ENCODE assay signal across 18 cellular contexts in the genomic region with DNA sequence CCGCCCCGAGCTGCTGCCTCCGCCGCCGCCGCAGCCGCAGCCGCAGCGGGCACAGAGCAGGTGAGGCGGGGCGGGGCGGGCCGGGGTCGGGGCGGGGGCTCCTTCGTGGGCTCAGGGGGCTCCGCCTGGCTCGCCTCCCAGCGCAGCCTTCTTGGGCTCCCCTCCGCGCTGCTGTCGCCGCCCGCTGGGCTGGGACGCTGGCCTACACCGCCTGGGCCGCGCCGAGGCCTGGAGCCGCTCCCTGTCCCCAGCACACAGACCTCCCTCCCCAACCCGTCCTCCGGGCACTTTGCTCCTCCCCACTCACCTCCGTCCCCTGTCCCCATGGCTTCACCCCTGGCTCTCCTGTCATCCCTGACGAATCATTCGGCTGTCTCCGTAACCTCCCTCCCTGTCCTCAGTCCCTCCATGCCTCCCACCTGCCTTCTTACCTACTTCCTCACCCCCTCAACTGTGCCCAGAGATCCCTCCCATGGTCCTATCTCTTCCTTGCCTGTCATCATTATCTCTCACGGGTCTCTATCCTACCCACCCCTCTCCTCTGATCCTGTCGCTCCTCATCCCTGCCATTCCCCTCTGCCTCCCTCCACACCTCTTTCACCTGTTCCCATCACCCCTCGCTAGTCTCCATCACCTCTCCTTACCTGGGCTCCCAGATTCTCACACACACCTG. TPM values are rescaled to one million over a fixed set of nuclear protein-coding genes. Genes with fewer than 3 reads are reported as not detected.
DNase-seq lines count a peak whose midpoint lies in the region; ATAC-seq, FAIRE-seq and TF ChIP-seq lines count a peak whose summit lies in the region.
"Had no signal": no experiment of that assay in that cellular context is flagged by ENCODE, and none has a peak within 500 bp of the region (broad histone marks: within the 10 kb centered on the region; RNA-seq: fewer than 3 reads in every experiment).

No MANE protein-coding gene starts in this region.

- intact Hi-C loops in HepG2 (cut with micrococcal nuclease; ENCODE audit: unreplicated experiment) = no loop called here
- intact Hi-C loops in right lobe of liver (cut with DNase I) = no loop called here
- intact Hi-C loops in GM12878 (cut with micrococcal nuclease; ENCODE audit: unreplicated experiment) = no loop called here
- intact Hi-C loops in uterus (cut with DNase I; ENCODE audit: low total_unique reads) = no loop called here
- intact Hi-C loops in PC-9 (cut with micrococcal nuclease; ENCODE audit: unreplicated experiment) = no loop called here

- DNase-seq in HepG2 (ENCODE audit: low spot score) = no peak
- no peak for DNase-seq in right lobe of liver
- no peak for DNase-seq in GM12878 (ENCODE audit: low read depth, low spot score)
- no peak for DNase-seq in globus pallidus (ENCODE audit: low spot score)
- DNase-seq in uterus = no peak
- DNase-seq in PC-9 = no peak
- DNase-seq: activated effector memory CD4-positive, alpha-beta T cell treated with Interleukin-2 at 50 U/mL for 16 hours; EL; gastrocnemius medialis; GOT3; left ventricle myocardium inferior; NCI-H187; NCI-H446 treated with DMSO at 0.1 percent for 48 hours; SHP77 treated with DMSO at 0.1 percent for 48 hours had no signal

- H3K27me3 ChIP-seq in HepG2 (ENCODE audit: control insufficient read depth in 1 of 2, insufficient read depth in 2 of 2, low read length in 2 of 2) (peaks cover 9 to 68% of the 10 kb centered on the region in 2 experiments), right lobe of liver (no peaks in the 10 kb centered on the region), GM12878 (replicated peaks in 1 of 2; ENCODE audit: control insufficient read depth in 2 of 2, insufficient read depth in 2 of 2, low read length in 1 of 2) (peaks cover 8 to 9% of the 10 kb centered on the region in 2 experiments), uterus (peaks cover 8 to 12% of the 10 kb centered on the region in 2 donors), PC-9 (ENCODE audit: insufficient read depth, low read depth) (peaks cover 50% of the 10 kb centered on the region)

- H4K20me1 ChIP-seq in HepG2 (ENCODE audit: insufficient read depth, low read length) (no peaks in the 10 kb centered on the region), GM12878 (ENCODE audit: control insufficient read depth, insufficient read depth) (no peaks in the 10 kb centered on the region), PC-9 (ENCODE audit: insufficient read depth) (no peaks in the 10 kb centered on the region)

- peak overlapping the region; percentile 32; the same call in 1 of the 2 replicates for H3K4me2 ChIP-seq in HepG2 (ENCODE audit: low read depth, low read length)
- no peak overlapping the region for H3K4me2 ChIP-seq in GM12878 (ENCODE audit: control insufficient read depth, insufficient read depth)
- H3K4me2 ChIP-seq in PC-9 = no peak overlapping the region

- no peak overlapping the region for H3K9ac ChIP-seq in HepG2 (ENCODE audit: insufficient read depth, low read depth, low read length)
- H3K9ac ChIP-seq in GM12878 (ENCODE audit: control insufficient read depth, insufficient read depth, low read length) = no peak overlapping the region

- H3K4me1 ChIP-seq in HepG2 (ENCODE audit: insufficient read depth, low read length) (peaks cover 21% of the 10 kb centered on the region), right lobe of liver (peaks cover 0 to 9% (median 0%) of the 10 kb centered on the region in 4 donors), GM12878 (ENCODE audit: control insufficient read depth, insufficient read depth, low read length) (peaks cover 23% of the 10 kb centered on the region), uterus (peaks cover 0 to 3% of the 10 kb centered on the region in 2 donors), PC-9 (replicated peaks; ENCODE audit: insufficient read depth) (no peaks in the 10 kb centered on the region)

- in situ Hi-C loops in HepG2 (cut with HindIII; ENCODE audit: extremely low pct_ligation_motif_present, low pct_unique_long_range_greater_than_20kb) (no loop called here), GM12878 (cut with MboI) (no loop called here)

- no TSS peak for BruUV-seq in HepG2 (replicated peaks; lab: Mats Ljungman, UMichigan)
- BruUV-seq in GM12878 (replicated peaks; lab: Mats Ljungman, UMichigan) = no TSS peak
- BruUV-seq in PC-9 (replicated peaks; lab: Mats Ljungman, UMichigan) = no TSS peak

- no peaks in the 10 kb centered on the region for H3K79me2 ChIP-seq in HepG2 (ENCODE audit: insufficient read depth, low read length)
- H3K79me2 ChIP-seq in GM12878 (ENCODE audit: control insufficient read depth, insufficient read depth, low read length) = no peaks in the 10 kb centered on the region
- H3K79me2 ChIP-seq in PC-9 (ENCODE audit: low read depth) = no peaks in the 10 kb centered on the region

- H3K36me3 ChIP-seq in HepG2 (replicated peaks in 1 of 2; ENCODE audit: control insufficient read depth in 1 of 2, insufficient read depth in 2 of 2, low read length in 2 of 2) (no peaks in the 10 kb centered on the region), right lobe of liver (no peaks in the 10 kb centered on the region), GM12878 (ENCODE audit: control insufficient read depth in 2 of 2, insufficient read depth in 2 of 2, low read length in 1 of 2) (no peaks in the 10 kb centered on the region), uterus (no peaks in the 10 kb centered on the region), PC-9 (ENCODE audit: low read depth) (no peaks in the 10 kb centered on the region)
- H3K36me3 ChIP-seq: gastrocnemius medialis, left ventricle myocardium inferior had no signal

- TF ChIP-seq RAD21 in HepG2 (CRISPR knock-in tag; IDR thresholded peaks at IDR 0.05) = no peak
- TF ChIP-seq RAD21 in GM12878 (IDR thresholded peaks at IDR 0.05; ENCODE audit: insufficient read depth, low read depth, low read length) = no peak

- RAD21 ChIA-PET in GM12878 (lab: Charles Lee; ENCODE audit: unreplicated experiment) = no interaction called here

- no peaks in the 10 kb centered on the region for H3F3A ChIP-seq in PC-9 (ENCODE audit: insufficient read depth, low read depth)

- POLR2A ChIA-PET in HepG2 (lab: Yijun Ruan, JAX) = no interaction called here
- POLR2A ChIA-PET in GM12878 (lab: Charles Lee) = no interaction called here
- POLR2A ChIA-PET in PC-9 (lab: Charles Lee; ENCODE audit: unreplicated experiment) = no interaction called here

- H3K4me3 ChIP-seq in HepG2 (replicated peaks in 1 of 3; ENCODE audit: insufficient read depth in 1 of 3, low read depth in 2 of 3, low read length in 3 of 3) (peak overlapping the region in 1 of 3 experiments; percentile 20; a peak in 1 of 6 replicates), right lobe of liver (no peak overlapping the region), GM12878 (no peak overlapping the region), iPS-18c (ENCODE audit: insufficient read depth, low read depth, low read length) (peak overlapping the region; percentile 38; the same call in 1 of the 2 replicates), uterus (no peak overlapping the region), PC-9 (no peak overlapping the region)
- H3K4me3 ChIP-seq: gastrocnemius medialis, left ventricle myocardium inferior had no signal

- no peak for FAIRE-seq in HepG2 (lab: Jason Lieb, UNC)
- no peak for FAIRE-seq in GM12878 (lab: Jason Lieb, UNC)

- ATAC-seq in HepG2 = no peak
- no peak for ATAC-seq in right lobe of liver
- ATAC-seq in GM12878 = no peak
- ATAC-seq: gastrocnemius medialis had no signal

- TF ChIP-seq POLR2A in HepG2 (IDR thresholded peaks at IDR 0.05; ENCODE audit: insufficient read depth in 1 of 2, low read depth in 2 of 2, low read length in 2 of 2) (no peak), right lobe of liver (IDR thresholded peaks at IDR 0.05) (no peak), GM12878 (IDR thresholded peaks at IDR 0.05; ENCODE audit: low read depth, low read length) (no peak), uterus (IDR thresholded peaks at IDR 0.05) (no peak)

- no peaks in the 10 kb centered on the region for H3K9me3 ChIP-seq in HepG2 (ENCODE audit: low read length)
- no peaks in the 10 kb centered on the region for H3K9me3 ChIP-seq in right lobe of liver
- H3K9me3 ChIP-seq in GM12878 (replicated peaks; ENCODE audit: control insufficient read depth, insufficient read depth, low read length) = peaks cover 2% of the 10 kb centered on the region; the same call in 2 of the 3 replicates
- no peaks in the 10 kb centered on the region for H3K9me3 ChIP-seq in iPS-18c (ENCODE audit: control insufficient read depth, insufficient read depth, low read length)
- H3K9me3 ChIP-seq in uterus = no peaks in the 10 kb centered on the region
- peaks cover 3% of the 10 kb centered on the region; the same call in 1 of the 2 replicates for H3K9me3 ChIP-seq in PC-9 (ENCODE audit: insufficient read depth, low read depth)

- no peaks in the 10 kb centered on the region for H3K9me2 ChIP-seq in PC-9 (ENCODE audit: insufficient read depth)

- WGBS in HepG2 (ENCODE audit: low lambda C conversion rate) = 27% methylated on average over 9 of the region's 39 CpGs
- 44% methylated on average over 9 of the region's 39 CpGs for WGBS in right lobe of liver (ENCODE audit: insufficient coverage, low coverage, low lambda C conversion rate, missing lambda C conversion rate)
- 65% methylated on average over 7 of the region's 39 CpGs for WGBS in GM12878 (ENCODE audit: insufficient coverage, insufficient replicate concordance, low lambda C conversion rate, missing lambda C conversion rate)

- H2AFZ ChIP-seq in HepG2 (ENCODE audit: low read length) = no peak overlapping the region
- H2AFZ ChIP-seq in GM12878 (ENCODE audit: control insufficient read depth, low read depth, low read length) = no peak overlapping the region
- no peak overlapping the region for H2AFZ ChIP-seq in PC-9

- no peak overlapping the region for H3K27ac ChIP-seq in HepG2 (ENCODE audit: extremely low read length, insufficient read depth, low read length)
- H3K27ac ChIP-seq in right lobe of liver = no peak overlapping the region
- H3K27ac ChIP-seq in GM12878 (ENCODE audit: control insufficient read depth, insufficient read depth) = no peak overlapping the region
- H3K27ac ChIP-seq in uterus = no peak overlapping the region
- no peak overlapping the region for H3K27ac ChIP-seq in PC-9
- H3K27ac ChIP-seq: gastrocnemius medialis, left ventricle myocardium inferior had no signal

- TF ChIP-seq CTCF in HepG2 (CRISPR knock-in tag; IDR thresholded peaks at IDR 0.05) (no peak), right lobe of liver (IDR thresholded peaks at IDR 0.05) (no peak), GM12878 (IDR thresholded peaks at IDR 0.05 in 2 of 3, conservative IDR thresholded peaks at IDR 0.05 in 1 of 3; ENCODE audit: control insufficient read depth in 2 of 3, extremely low read depth in 1 of 3, insufficient read depth in 1 of 3, low read depth in 3 of 3, low read length in 3 of 3) (no peak), uterus (IDR thresholded peaks at IDR 0.05) (no peak), PC-9 (conservative IDR thresholded peaks at IDR 0.05) (no peak)

- SMC1A ChIA-PET in GM12878 (lab: Charles Lee; ENCODE audit: uncharacterized antibody, unreplicated experiment) = no interaction called here

- TF ChIP-seq EP300 in HepG2 (IDR thresholded peaks at IDR 0.05; ENCODE audit: low read depth in 2 of 2, low read length in 2 of 2) (no peak), HepG2 (CRISPR knock-in tag; IDR thresholded peaks at IDR 0.05; ENCODE audit: borderline replicate concordance) (no peak), GM12878 (IDR thresholded peaks at IDR 0.05; ENCODE audit: borderline replicate concordance in 1 of 2, control insufficient read depth in 1 of 2, low read depth in 2 of 2, low read length in 2 of 2) (no peak)

- CTCF ChIA-PET in HepG2 (lab: Yijun Ruan, JAX; ENCODE audit: low intra/inter-chr PET ratio, low total read pairs) = no interaction called here
- CTCF ChIA-PET in GM12878 (lab: Yijun Ruan, JAX) = no interaction called here
- CTCF ChIA-PET in PC-9 (lab: Charles Lee) = no interaction called here

RNA-seq across cellular contexts. Expression of gene TTBK1, which starts 0.5 kb away (rescaled TPM):
- total RNA-seq in HepG2 (2016; rRNA removed; fragmentation: Illumina TruSeq; extraction: Trizol) (0.10 and 0.33 TPM in 2 replicates), right lobe of liver (1 to 10 TPM in 2 of 6 experiments, under 1 TPM in 4; 0.83 to 1.6 (median 0.87) TPM), GM12878 (2014; rRNA removed) (under 0.01 TPM in 1 of 2 replicates, not detected in the other), GM12878 (2014; rRNA removed; fragmentation: Illumina TruSeq; extraction: Trizol) (not detected in 2 replicates), GM12878 (2021) (not detected in 2 replicates), uterus (under 1 TPM in 2 of 4 donors, not detected in 2; 0.06 to 0.14 TPM), PC-9 (2021) (0.07 and 0.15 TPM in 2 replicates)
- total RNA-seq in HepG2 (2016; cell fraction: cytosol; rRNA removed; fragmentation: Illumina TruSeq; extraction: Trizol; ENCODE audit: low read depth) = 0.18 and 0.20 TPM in 2 replicates
- 0.13 and 0.32 TPM in 2 replicates for total RNA-seq in HepG2 (2016; cell fraction: insoluble cytoplasmic fraction; rRNA removed; fragmentation: Illumina TruSeq; extraction: Trizol)
- 0.25 and 0.28 TPM in 2 replicates for total RNA-seq in HepG2 (2016; cell fraction: membrane; rRNA removed; fragmentation: Illumina TruSeq; extraction: Trizol)
- 0.47 TPM in 2 replicates for total RNA-seq in HepG2 (2016; cell fraction: nucleus; rRNA removed; fragmentation: Illumina TruSeq; extraction: Trizol)
- polyA plus RNA-seq in HepG2 (2011; rRNA removed) (0.24 and 0.50 TPM in 2 replicates), GM12878 (2011; rRNA removed) (0.09 and 0.27 TPM in 2 replicates), GM12878 (2014; fragmentation: Illumina TruSeq; extraction: Trizol) (not detected in 2 replicates), GM12878 (2014; fragmentation: Nextera tagmentation; extraction: Ambion mirVana) (not detected), GM12878 (2014; rRNA removed) (0.05 and 0.06 TPM in 2 replicates), GM12878 (2016; fragmentation: Nextera tagmentation; extraction: Ambion mirVana) (not detected)
- polyA plus RNA-seq in HepG2 (2011; cell fraction: cytosol; rRNA removed) = 0.09 and 0.10 TPM in 2 replicates
- 1.4 and 2.2 TPM in 2 replicates for polyA plus RNA-seq in HepG2 (2011; cell fraction: nucleus; rRNA removed)
- polyA plus RNA-seq in HepG2 (2012) = 0.53 and 0.62 TPM in 2 replicates
- not detected in 2 replicates for polyA plus RNA-seq in HepG2 (2016; cell fraction: cytosol; fragmentation: Illumina TruSeq; extraction: Trizol; ENCODE audit: low read depth)
- polyA plus RNA-seq in HepG2 (2016; cell fraction: insoluble cytoplasmic fraction; fragmentation: Illumina TruSeq; extraction: Trizol; ENCODE audit: low read depth) = 0.19 TPM in 2 replicates
- 0.06 and 0.07 TPM in 2 replicates for polyA plus RNA-seq in HepG2 (2016; cell fraction: membrane; fragmentation: Illumina TruSeq; extraction: Trizol; ENCODE audit: low read depth)
- polyA plus RNA-seq in HepG2 (2016; cell fraction: nucleus; fragmentation: Illumina TruSeq; extraction: Trizol; ENCODE audit: insufficient read depth, low read depth) = 0.84 and 0.86 TPM in 2 replicates
- polyA minus RNA-seq in HepG2 (2011; rRNA and poly(A)+ RNA removed; ENCODE audit: low replicate concordance) = 1.2 TPM in 1 of 2 replicates, not detected in the other
- 0.18 and 0.49 TPM in 2 replicates for polyA minus RNA-seq in HepG2 (2011; cell fraction: cytosol; rRNA and poly(A)+ RNA removed)
- polyA minus RNA-seq in HepG2 (2011; cell fraction: nucleus; rRNA and poly(A)+ RNA removed) = 1.4 and 1.7 TPM in 2 replicates
- 0.71 and 0.78 TPM in 2 replicates for total RNA-seq in GM12878 (2013; cell fraction: nucleolus; rRNA removed)
- polyA plus RNA-seq in GM12878 (2011; ENCODE audit: low read depth) = not detected
- polyA plus RNA-seq in GM12878 (2011; cell fraction: cytosol; rRNA removed) = 0.16 and 0.20 TPM in 2 replicates
- 1.1 and 1.2 TPM in 2 replicates for polyA plus RNA-seq in GM12878 (2011; cell fraction: nucleus; rRNA removed)
- polyA plus RNA-seq in GM12878 (2012) = 0.04 and 0.08 TPM in 2 replicates
- 0.22 and 0.41 TPM in 2 replicates for polyA minus RNA-seq in GM12878 (2011; rRNA and poly(A)+ RNA removed)
- polyA minus RNA-seq in GM12878 (2011; cell fraction: cytosol; rRNA and poly(A)+ RNA removed) = 0.21 TPM in 1 of 2 replicates, not detected in the other
- 0.29 and 0.48 TPM in 2 replicates for polyA minus RNA-seq in GM12878 (2011; cell fraction: nucleus; rRNA and poly(A)+ RNA removed)
- polyA plus RNA-seq: CD8-positive, alpha-beta memory T cell had no signal

RNA-seq across cellular contexts. Expression of gene DNPH1, which starts 14.5 kb away (rescaled TPM):
- total RNA-seq in HepG2 (2016; rRNA removed; fragmentation: Illumina TruSeq; extraction: Trizol) = 75.0 and 75.1 TPM in 2 replicates
- total RNA-seq in HepG2 (2016; cell fraction: cytosol; rRNA removed; fragmentation: Illumina TruSeq; extraction: Trizol; ENCODE audit: low read depth) = 50.9 and 56.3 TPM in 2 replicates
- total RNA-seq in HepG2 (2016; cell fraction: insoluble cytoplasmic fraction; rRNA removed; fragmentation: Illumina TruSeq; extraction: Trizol) = 75.1 and 81.5 TPM in 2 replicates
- 52.3 and 60.5 TPM in 2 replicates for total RNA-seq in HepG2 (2016; cell fraction: membrane; rRNA removed; fragmentation: Illumina TruSeq; extraction: Trizol)
- 31.4 and 33.7 TPM in 2 replicates for total RNA-seq in HepG2 (2016; cell fraction: nucleus; rRNA removed; fragmentation: Illumina TruSeq; extraction: Trizol)
- 56.5 and 65.8 TPM in 2 replicates for polyA plus RNA-seq in HepG2 (2011; rRNA removed)
- 106 and 143 TPM in 2 replicates for polyA plus RNA-seq in HepG2 (2011; cell fraction: cytosol; rRNA removed)
- polyA plus RNA-seq in HepG2 (2011; cell fraction: nucleus; rRNA removed) = 62.4 and 67.4 TPM in 2 replicates
- polyA plus RNA-seq in HepG2 (2012) = 43.1 and 47.9 TPM in 2 replicates
- polyA plus RNA-seq in HepG2 (2016; cell fraction: cytosol; fragmentation: Illumina TruSeq; extraction: Trizol; ENCODE audit: low read depth) = 62.6 and 68.8 TPM in 2 replicates
- 76.7 and 82.8 TPM in 2 replicates for polyA plus RNA-seq in HepG2 (2016; cell fraction: insoluble cytoplasmic fraction; fragmentation: Illumina TruSeq; extraction: Trizol; ENCODE audit: low read depth)
- polyA plus RNA-seq in HepG2 (2016; cell fraction: membrane; fragmentation: Illumina TruSeq; extraction: Trizol; ENCODE audit: low read depth) = 47.1 and 47.7 TPM in 2 replicates
- polyA plus RNA-seq in HepG2 (2016; cell fraction: nucleus; fragmentation: Illumina TruSeq; extraction: Trizol; ENCODE audit: insufficient read depth, low read depth) = 66.2 and 72.5 TPM in 2 replicates
- polyA minus RNA-seq in HepG2 (2011; rRNA and poly(A)+ RNA removed; ENCODE audit: low replicate concordance) = 38.8 and 62.4 TPM in 2 replicates
- 10.5 and 15.4 TPM in 2 replicates for polyA minus RNA-seq in HepG2 (2011; cell fraction: cytosol; rRNA and poly(A)+ RNA removed)
- 15.3 and 16.7 TPM in 2 replicates for polyA minus RNA-seq in HepG2 (2011; cell fraction: nucleus; rRNA and poly(A)+ RNA removed)
- total RNA-seq in right lobe of liver = 100 to 1,000 TPM in 2 of 6 experiments, 10 to 100 TPM in 4; 50.7 to 107 (median 62.4) TPM
- 20.6 and 20.9 TPM in 2 replicates for total RNA-seq in GM12878 (2013; cell fraction: nucleolus; rRNA removed)
- 125 and 131 TPM in 2 replicates for total RNA-seq in GM12878 (2014; rRNA removed)
- 29.0 and 35.0 TPM in 2 replicates for total RNA-seq in GM12878 (2014; rRNA removed; fragmentation: Illumina TruSeq; extraction: Trizol)
- 73.2 and 76.6 TPM in 2 replicates for total RNA-seq in GM12878 (2021)
- 28.4 TPM for polyA plus RNA-seq in GM12878 (2011; ENCODE audit: low read depth)
- polyA plus RNA-seq in GM12878 (2011; rRNA removed) = 42.9 and 62.2 TPM in 2 replicates
- 109 and 151 TPM in 2 replicates for polyA plus RNA-seq in GM12878 (2011; cell fraction: cytosol; rRNA removed)
- 56.1 and 56.3 TPM in 2 replicates for polyA plus RNA-seq in GM12878 (2011; cell fraction: nucleus; rRNA removed)
- polyA plus RNA-seq in GM12878 (2012) = 68.3 and 81.0 TPM in 2 replicates
- polyA plus RNA-seq in GM12878 (2014; fragmentation: Illumina TruSeq; extraction: Trizol) = 6.1 and 16.9 TPM in 2 replicates
- polyA plus RNA-seq in GM12878 (2014; fragmentation: Nextera tagmentation; extraction: Ambion mirVana) = 10 to 100 TPM in 1 of 2 experiments, 1 to 10 TPM in 1; 7.0 to 16.5 TPM
- 136 and 169 TPM in 2 replicates for polyA plus RNA-seq in GM12878 (2014; rRNA removed)
- polyA plus RNA-seq in GM12878 (2016; fragmentation: Nextera tagmentation; extraction: Ambion mirVana) = 100 to 1,000 TPM; 105 to 117 TPM
- 14.1 and 18.6 TPM in 2 replicates for polyA minus RNA-seq in GM12878 (2011; rRNA and poly(A)+ RNA removed)
- 7.9 and 15.9 TPM in 2 replicates for polyA minus RNA-seq in GM12878 (2011; cell fraction: cytosol; rRNA and poly(A)+ RNA removed)
- 10.0 and 12.2 TPM in 2 replicates for polyA minus RNA-seq in GM12878 (2011; cell fraction: nucleus; rRNA and poly(A)+ RNA removed)
- total RNA-seq in uterus = 10 to 100 TPM; 23.4 to 68.4 (median 33.2) TPM
- 43.5 and 57.0 TPM in 2 replicates for total RNA-seq in PC-9 (2021)

RNA-seq across cellular contexts. Expression of gene SLC22A7, which starts 54.3 kb away (rescaled TPM):
- total RNA-seq in HepG2 (2016; rRNA removed; fragmentation: Illumina TruSeq; extraction: Trizol) = 8.6 and 22.6 TPM in 2 replicates
- 5.3 and 5.4 TPM in 2 replicates for total RNA-seq in HepG2 (2016; cell fraction: cytosol; rRNA removed; fragmentation: Illumina TruSeq; extraction: Trizol; ENCODE audit: low read depth)
- total RNA-seq in HepG2 (2016; cell fraction: insoluble cytoplasmic fraction; rRNA removed; fragmentation: Illumina TruSeq; extraction: Trizol) = 8.5 and 22.3 TPM in 2 replicates
- total RNA-seq in HepG2 (2016; cell fraction: membrane; rRNA removed; fragmentation: Illumina TruSeq; extraction: Trizol) = 9.0 and 9.1 TPM in 2 replicates
- total RNA-seq in HepG2 (2016; cell fraction: nucleus; rRNA removed; fragmentation: Illumina TruSeq; extraction: Trizol) = 20.9 and 25.8 TPM in 2 replicates
- polyA plus RNA-seq in HepG2 (2011; rRNA removed) = 5.3 and 12.3 TPM in 2 replicates
- polyA plus RNA-seq in HepG2 (2011; cell fraction: cytosol; rRNA removed) = 7.0 and 7.8 TPM in 2 replicates
- 34.4 and 48.4 TPM in 2 replicates for polyA plus RNA-seq in HepG2 (2011; cell fraction: nucleus; rRNA removed)
- 18.9 and 34.7 TPM in 2 replicates for polyA plus RNA-seq in HepG2 (2012)
- polyA plus RNA-seq in HepG2 (2016; cell fraction: cytosol; fragmentation: Illumina TruSeq; extraction: Trizol; ENCODE audit: low read depth) = 3.2 and 3.5 TPM in 2 replicates
- 5.5 and 6.2 TPM in 2 replicates for polyA plus RNA-seq in HepG2 (2016; cell fraction: insoluble cytoplasmic fraction; fragmentation: Illumina TruSeq; extraction: Trizol; ENCODE audit: low read depth)
- polyA plus RNA-seq in HepG2 (2016; cell fraction: membrane; fragmentation: Illumina TruSeq; extraction: Trizol; ENCODE audit: low read depth) = 4.5 and 5.7 TPM in 2 replicates
- 39.6 and 40.3 TPM in 2 replicates for polyA plus RNA-seq in HepG2 (2016; cell fraction: nucleus; fragmentation: Illumina TruSeq; extraction: Trizol; ENCODE audit: insufficient read depth, low read depth)
- polyA minus RNA-seq in HepG2 (2011; rRNA and poly(A)+ RNA removed; ENCODE audit: low replicate concordance) = 22.0 TPM in 1 of 2 replicates, not detected in the other
- 3.6 and 5.1 TPM in 2 replicates for polyA minus RNA-seq in HepG2 (2011; cell fraction: cytosol; rRNA and poly(A)+ RNA removed)
- polyA minus RNA-seq in HepG2 (2011; cell fraction: nucleus; rRNA and poly(A)+ RNA removed) = 7.0 and 12.7 TPM in 2 replicates
- total RNA-seq in right lobe of liver = 100 to 1,000 TPM; 145 to 348 (median 185) TPM
- not detected in 2 replicates for total RNA-seq in GM12878 (2013; cell fraction: nucleolus; rRNA removed)
- total RNA-seq in GM12878 (2014; rRNA removed) = not detected in 2 replicates
- not detected in 2 replicates for total RNA-seq in GM12878 (2014; rRNA removed; fragmentation: Illumina TruSeq; extraction: Trizol)
- 0.31 TPM in 1 of 2 replicates, not detected in the other for total RNA-seq in GM12878 (2021)
- not detected for polyA plus RNA-seq in GM12878 (2011; ENCODE audit: low read depth)
- polyA plus RNA-seq in GM12878 (2011; rRNA removed) = not detected in 2 replicates
- polyA plus RNA-seq in GM12878 (2011; cell fraction: cytosol; rRNA removed) = not detected in 2 replicates
- not detected in 2 replicates for polyA plus RNA-seq in GM12878 (2011; cell fraction: nucleus; rRNA removed)
- 0.24 and 0.50 TPM in 2 replicates for polyA plus RNA-seq in GM12878 (2012)
- polyA plus RNA-seq in GM12878 (2014; fragmentation: Illumina TruSeq; extraction: Trizol) = not detected in 2 replicates
- polyA plus RNA-seq in GM12878 (2014; fragmentation: Nextera tagmentation; extraction: Ambion mirVana) = not detected
- not detected in 2 replicates for polyA plus RNA-seq in GM12878 (2014; rRNA removed)
- under 1 TPM in 1 of 2 experiments, not detected in 1; 0.08 TPM for polyA plus RNA-seq in GM12878 (2016; fragmentation: Nextera tagmentation; extraction: Ambion mirVana)
- not detected in 2 replicates for polyA minus RNA-seq in GM12878 (2011; rRNA and poly(A)+ RNA removed)
- not detected in 2 replicates for polyA minus RNA-seq in GM12878 (2011; cell fraction: cytosol; rRNA and poly(A)+ RNA removed)
- not detected in 2 replicates for polyA minus RNA-seq in GM12878 (2011; cell fraction: nucleus; rRNA and poly(A)+ RNA removed)
- total RNA-seq in uterus = not detected
- not detected in 2 replicates for total RNA-seq in PC-9 (2021)
- total RNA-seq: activated CD4-positive, alpha-beta T cell treated with anti-CD3 and anti-CD28 coated beads, Interleukin-2, amount 10 ng/mL, durations not matched to agents 24 days and 14 days; CD8-positive, alpha-beta memory T cell; epithelial cell of proximal tubule; left ventricle myocardium inferior had no signal
- polyA plus RNA-seq: CD8-positive, alpha-beta memory T cell had no signal

Comparison
In these comparisons a context has a peak if more than half of its experiments do, and no peak if none do; other contexts are left out.
1. Of the 75 proteins assayed by ChIP-seq in both HepG2 and GM12878: peak only in HepG2: EZH2 and IKZF1; only in GM12878: FOXK2; in both: none; in neither: 72.